In genomic region chrX:52923781-52924241, GRCh38 we compare ENCODE assay signal across 10 cellular contexts. TPM values are rescaled to one million over a fixed set of nuclear protein-coding genes. Genes with fewer than 3 reads are reported as not detected.
DNase-seq lines count a peak whose midpoint lies in the region; ATAC-seq, FAIRE-seq and TF ChIP-seq lines count a peak whose summit lies in the region.
"Had no signal": no experiment of that assay in that cellular context is flagged by ENCODE, and none has a peak within 500 bp of the region (broad histone marks: within the 10 kb centered on the region; RNA-seq: fewer than 3 reads in every experiment).

No MANE protein-coding gene starts in this region.

- H2BK15ac ChIP-seq in neuronal stem cell (ENCODE audit: low read length): no peak overlapping the region

- H2BK120ac ChIP-seq in neuronal stem cell (ENCODE audit: low read depth, low read length): no peak overlapping the region

- CTCF ChIA-PET in GM12878 (lab: Yijun Ruan, JAX): interaction anchor here (0.6 to 3.0 kb wide), 8 partner anchors 10 to 1559 kb away, joined by 3 to 14 read pairs (median 6); no protein-coding TSS in a partner anchor

- SMC1A ChIA-PET in GM12878 (lab: Charles Lee; ENCODE audit: uncharacterized antibody, unreplicated experiment): interaction anchor here (1.0 to 3.4 kb wide), 3 partner anchors 10 to 71 kb away, joined by 3 to 13 read pairs (median 8); no protein-coding TSS in a partner anchor

- no peak for ATAC-seq in natural killer cell treated with Interleukin-12 subunit alpha and Interleukin-12 subunit beta and Interleukin-15 and Interleukin-18, amount 100 ng/mL, for 72 hours
- ATAC-seq in natural killer cell (no peak), HG03439 (IDR thresholded peaks at IDR 0.05; ENCODE audit: unreplicated experiment) (peak; percentile 55), GM12878 (peak; percentile 65)

- H3K9ac ChIP-seq in GM12878 (ENCODE audit: control insufficient read depth, insufficient read depth, low read length): no peak overlapping the region; the same call in 1 of the 2 replicates
- H3K9ac ChIP-seq in neuronal stem cell (ENCODE audit: low read depth, low read length, poor library complexity): no peak overlapping the region

- H4K8ac ChIP-seq in neuronal stem cell (ENCODE audit: low read depth, low read length): no peak overlapping the region

- DNase-seq in natural killer cell treated with Interleukin-12 subunit alpha and Interleukin-12 subunit beta and Interleukin-15 and Interleukin-18, amount 100 ng/mL, for 72 hours (ENCODE audit: low spot score): no peak
- no peak for DNase-seq in natural killer cell
- DNase-seq in GM12878 (ENCODE audit: low read depth, low spot score): peak; percentile 46
- DNase-seq in neuronal stem cell (ENCODE audit: low spot score): no peak
- DNase-seq in suprapubic skin (ENCODE audit: low spot score in 2 of 2): no peak
- no peak for DNase-seq in activated CD4-positive, alpha-beta T cell treated with anti-CD3 and anti-CD28 coated beads, Interleukin-2, amount 50 U/mL, for 48 hours
- no peak for DNase-seq in NCI-H2081 (lab: John Stamatoyannopoulos, UW)
- DNase-seq: CD4-positive, CD25-positive, alpha-beta regulatory T cell had no signal

- TF ChIP-seq EP300 in GM12878 (IDR thresholded peaks at IDR 0.05; ENCODE audit: borderline replicate concordance in 1 of 2, control insufficient read depth in 1 of 2, low read depth in 2 of 2, low read length in 2 of 2): no peak
- no peak for TF ChIP-seq EP300 in suprapubic skin (IDR thresholded peaks at IDR 0.05)

- H3K27me3 Mint-ChIP-seq in natural killer cell treated with Interleukin-12 subunit alpha and Interleukin-12 subunit beta and Interleukin-15 and Interleukin-18, amount 100 ng/mL, for 72 hours: peaks cover 0 to 13% of the 10 kb centered on the region in 2 donors
- peaks cover 0 to 24% of the 10 kb centered on the region in 2 donors for H3K27me3 Mint-ChIP-seq in natural killer cell (ENCODE audit: low read depth in 2 of 2)

- WGBS in GM12878 (ENCODE audit: insufficient coverage, insufficient replicate concordance, low lambda C conversion rate, missing lambda C conversion rate): 33% methylated on average over 4 of the region's 4 CpGs
- WGBS in neuronal stem cell (ENCODE audit: extremely low coverage in 2 of 2, insufficient read length in 2 of 2, insufficient replicate concordance in 1 of 2), 2 donors: no CpG with 5 or more reads among the region's 4 CpGs
- WGBS in suprapubic skin: 56% methylated on average over 4 of the region's 4 CpGs

- H3K4me3 ChIP-seq in GM12878 (peak overlapping the region; percentile 46; the same call in 1 of the 2 replicates), neuronal stem cell (ENCODE audit: low read length in 2 of 2) (no peak overlapping the region), suprapubic skin (no peak overlapping the region)
- H3K4me3 ChIP-seq: pancreas had no signal

- H2AK5ac ChIP-seq in neuronal stem cell (ENCODE audit: low read depth, low read length): no peak overlapping the region

- H2AFZ ChIP-seq in GM12878 (ENCODE audit: control insufficient read depth, low read depth, low read length): no peak overlapping the region
- peak overlapping the region; percentile 11 for H2AFZ ChIP-seq in neuronal stem cell (ENCODE audit: low read length)

- FAIRE-seq in GM12878 (lab: Jason Lieb, UNC): no peak
- FAIRE-seq: pancreas had no signal

- BruUV-seq in GM12878 (replicated peaks; lab: Mats Ljungman, UMichigan): no TSS peak

- in situ Hi-C loops in GM12878 (cut with MboI): no loop called here

- no peaks in the 10 kb centered on the region for H3K79me2 ChIP-seq in GM12878 (ENCODE audit: control insufficient read depth, insufficient read depth, low read length)

- TF ChIP-seq RAD21 in GM12878 (IDR thresholded peaks at IDR 0.05; ENCODE audit: insufficient read depth, low read depth, low read length): no peak

- intact Hi-C loops in natural killer cell (cut with micrococcal nuclease) (no loop called here), GM12878 (cut with micrococcal nuclease; ENCODE audit: unreplicated experiment) (no loop called here)

- H3K27ac ChIP-seq in GM12878 (ENCODE audit: control insufficient read depth, insufficient read depth) (peak overlapping the region; percentile 48), neuronal stem cell (replicated peaks; ENCODE audit: low read length) (no peak overlapping the region), suprapubic skin (no peak overlapping the region)
- H3K27ac ChIP-seq: pancreas had no signal

- TF ChIP-seq POLR2A in GM12878 (IDR thresholded peaks at IDR 0.05; ENCODE audit: low read depth, low read length) (no peak), suprapubic skin (IDR thresholded peaks at IDR 0.05) (no peak)

- H3K79me1 ChIP-seq in neuronal stem cell (ENCODE audit: low read depth, low read length): no peaks in the 10 kb centered on the region

- no peaks in the 10 kb centered on the region; the same call in 2 of the 3 replicates for H3K9me3 ChIP-seq in GM12878 (replicated peaks; ENCODE audit: control insufficient read depth, insufficient read depth, low read length)
- no peaks in the 10 kb centered on the region for H3K9me3 ChIP-seq in neuronal stem cell (replicated peaks in 1 of 2; ENCODE audit: control insufficient read depth in 2 of 2, insufficient read depth in 1 of 2, low read depth in 1 of 2, low read length in 2 of 2)
- H3K9me3 ChIP-seq in suprapubic skin: no peaks in the 10 kb centered on the region
- H3K9me3 ChIP-seq: pancreas had no signal

- no peak overlapping the region for H4K91ac ChIP-seq in neuronal stem cell (ENCODE audit: low read depth, low read length, poor library complexity)

- no peaks in the 10 kb centered on the region for H3K9me3 Mint-ChIP-seq in natural killer cell treated with Interleukin-12 subunit alpha and Interleukin-12 subunit beta and Interleukin-15 and Interleukin-18, amount 100 ng/mL, for 72 hours
- H3K9me3 Mint-ChIP-seq in natural killer cell: no peaks in the 10 kb centered on the region

- H3K18ac ChIP-seq in neuronal stem cell (ENCODE audit: low read length): no peak overlapping the region

- POLR2A ChIA-PET in GM12878 (lab: Charles Lee): interaction anchor here (0.6 to 1.1 kb wide), 3 partner anchors 11 to 760 kb away, joined by 3 read pairs; no protein-coding TSS in a partner anchor

- H3K4ac ChIP-seq in neuronal stem cell (ENCODE audit: low read length): no peak overlapping the region

- no peak overlapping the region for H2BK12ac ChIP-seq in neuronal stem cell (ENCODE audit: low read length)

- no peaks in the 10 kb centered on the region for H4K20me1 ChIP-seq in GM12878 (ENCODE audit: control insufficient read depth, insufficient read depth)

- H3K4me1 Mint-ChIP-seq in natural killer cell treated with Interleukin-12 subunit alpha and Interleukin-12 subunit beta and Interleukin-15 and Interleukin-18, amount 100 ng/mL, for 72 hours (ENCODE audit: low read depth in 2 of 2): peaks cover 13 to 14% of the 10 kb centered on the region in 2 donors
- H3K4me1 Mint-ChIP-seq in natural killer cell: peaks cover 17 to 19% of the 10 kb centered on the region in 2 donors

- no peaks in the 10 kb centered on the region for H3K27me3 ChIP-seq in GM12878 (replicated peaks in 1 of 2; ENCODE audit: control insufficient read depth in 2 of 2, insufficient read depth in 2 of 2, low read length in 1 of 2)
- H3K27me3 ChIP-seq in neuronal stem cell (ENCODE audit: control insufficient read depth in 3 of 3, insufficient read depth in 3 of 3, low read depth in 1 of 3, low read length in 3 of 3): no peaks in the 10 kb centered on the region
- H3K27me3 ChIP-seq in suprapubic skin: no peaks in the 10 kb centered on the region

- no peaks in the 10 kb centered on the region for H3K36me3 Mint-ChIP-seq in natural killer cell treated with Interleukin-12 subunit alpha and Interleukin-12 subunit beta and Interleukin-15 and Interleukin-18, amount 100 ng/mL, for 72 hours
- H3K36me3 Mint-ChIP-seq in natural killer cell: no peaks in the 10 kb centered on the region
- H3K36me3 Mint-ChIP-seq: CD4-positive, CD25-positive, alpha-beta regulatory T cell had no signal

- H3K4me1 ChIP-seq in GM12878 (ENCODE audit: control insufficient read depth, insufficient read depth, low read length) (peaks cover 6% of the 10 kb centered on the region), neuronal stem cell (ENCODE audit: control insufficient read depth in 2 of 2, insufficient read depth in 1 of 2, low read depth in 1 of 2, low read length in 2 of 2) (peaks cover 3 to 4% of the 10 kb centered on the region in 2 donors), suprapubic skin (peaks cover 5% of the 10 kb centered on the region)
- H3K4me1 ChIP-seq: pancreas had no signal

- H2BK5ac ChIP-seq in neuronal stem cell (ENCODE audit: low read length): no peak overlapping the region

- TF ChIP-seq CTCF in natural killer cell (IDR thresholded peaks at IDR 0.05) (no peak), GM12878 (IDR thresholded peaks at IDR 0.05 in 2 of 3, conservative IDR thresholded peaks at IDR 0.05 in 1 of 3; ENCODE audit: control insufficient read depth in 2 of 3, extremely low read depth in 1 of 3, insufficient read depth in 1 of 3, low read depth in 3 of 3, low read length in 3 of 3) (no peak), suprapubic skin (IDR thresholded peaks at IDR 0.05) (no peak)

- no peaks in the 10 kb centered on the region for H3K36me3 ChIP-seq in GM12878 (ENCODE audit: control insufficient read depth in 2 of 2, insufficient read depth in 2 of 2, low read length in 1 of 2)
- H3K36me3 ChIP-seq in neuronal stem cell (replicated peaks in 1 of 2; ENCODE audit: control insufficient read depth in 2 of 2, insufficient read depth in 2 of 2, low read length in 2 of 2): no peaks in the 10 kb centered on the region
- no peaks in the 10 kb centered on the region for H3K36me3 ChIP-seq in suprapubic skin
- H3K36me3 ChIP-seq: pancreas had no signal

- peak overlapping the region; percentile 15 for H3K4me3 Mint-ChIP-seq in natural killer cell treated with Interleukin-12 subunit alpha and Interleukin-12 subunit beta and Interleukin-15 and Interleukin-18, amount 100 ng/mL, for 72 hours
- H3K4me3 Mint-ChIP-seq in natural killer cell: no peak overlapping the region

- no peak overlapping the region for H3K14ac ChIP-seq in neuronal stem cell (ENCODE audit: low read length)

- H3K23ac ChIP-seq in neuronal stem cell (ENCODE audit: low read depth, low read length, poor library complexity): no peak overlapping the region

- no peak overlapping the region for H3K27ac Mint-ChIP-seq in natural killer cell treated with Interleukin-12 subunit alpha and Interleukin-12 subunit beta and Interleukin-15 and Interleukin-18, amount 100 ng/mL, for 72 hours
- no peak overlapping the region for H3K27ac Mint-ChIP-seq in natural killer cell
- H3K27ac Mint-ChIP-seq: CD4-positive, CD25-positive, alpha-beta regulatory T cell had no signal

- H3K4me2 ChIP-seq in GM12878 (ENCODE audit: control insufficient read depth, insufficient read depth) (peak overlapping the region; percentile 3; the same call in 1 of the 2 replicates), neuronal stem cell (ENCODE audit: insufficient read depth, low read length, poor library complexity, severe bottlenecking) (no peak overlapping the region)

- RAD21 ChIA-PET in GM12878 (lab: Charles Lee; ENCODE audit: unreplicated experiment): interaction anchor here (1.1 to 2.0 kb wide), 5 partner anchors 10 to 662 kb away, joined by 3 to 18 read pairs (median 5); no protein-coding TSS in a partner anchor

RNA-seq across cellular contexts. Expression of gene FAM156B, which starts 26.7 kb away (rescaled TPM):
- 10 to 100 TPM in 1 of 2 donors, 1 to 10 TPM in 1; 4.7 to 36.1 TPM for total RNA-seq in natural killer cell treated with Interleukin-12 subunit alpha and Interleukin-12 subunit beta and Interleukin-15 and Interleukin-18, amount 100 ng/mL, for 72 hours
- total RNA-seq in natural killer cell (10 to 100 TPM; 11.2 to 14.3 (median 13.8) TPM), GM12878 (2014; rRNA removed) (21.1 and 25.5 TPM in 2 replicates), GM12878 (2014; rRNA removed; fragmentation: Illumina TruSeq; extraction: Trizol) (10.5 and 13.8 TPM in 2 replicates), GM12878 (2021) (15.8 and 17.0 TPM in 2 replicates), suprapubic skin (100 to 1,000 TPM in 1 of 4 donors, 10 to 100 TPM in 3; 42.5 to 126 (median 48.0) TPM)
- 21.1 and 22.4 TPM in 2 replicates for total RNA-seq in GM12878 (2013; cell fraction: nucleolus; rRNA removed)
- polyA plus RNA-seq in GM12878 (2011; ENCODE audit: low read depth): 14.1 TPM
- polyA plus RNA-seq in GM12878 (2011; rRNA removed) (12.1 and 23.1 TPM in 2 replicates), GM12878 (2014; fragmentation: Illumina TruSeq; extraction: Trizol) (10.4 and 19.8 TPM in 2 replicates), GM12878 (2014; fragmentation: Nextera tagmentation; extraction: Ambion mirVana) (1 to 10 TPM in 1 of 2 experiments, under 1 TPM in 1; 0.53 to 2.4 TPM), GM12878 (2014; rRNA removed) (27.9 and 33.0 TPM in 2 replicates), GM12878 (2016; fragmentation: Nextera tagmentation; extraction: Ambion mirVana) (10 to 100 TPM; 12.9 to 16.6 TPM)
- 60.3 and 66.8 TPM in 2 replicates for polyA plus RNA-seq in GM12878 (2011; cell fraction: cytosol; rRNA removed)
- polyA plus RNA-seq in GM12878 (2011; cell fraction: nucleus; rRNA removed): 133 and 136 TPM in 2 replicates
- 15.7 and 16.1 TPM in 2 replicates for polyA plus RNA-seq in GM12878 (2012)
- 15.6 and 16.9 TPM in 2 replicates for polyA minus RNA-seq in GM12878 (2011; rRNA and poly(A)+ RNA removed)
- polyA minus RNA-seq in GM12878 (2011; cell fraction: cytosol; rRNA and poly(A)+ RNA removed): 2.5 and 7.3 TPM in 2 replicates
- 8.1 and 16.1 TPM in 2 replicates for polyA minus RNA-seq in GM12878 (2011; cell fraction: nucleus; rRNA and poly(A)+ RNA removed)
- 13.4 TPM for polyA plus RNA-seq in neuronal stem cell (2013, experiment 1 of 2)
- 12.1 TPM for polyA plus RNA-seq in neuronal stem cell (2013, experiment 2 of 2)

RNA-seq across cellular contexts. Expression of gene FAM156A, which starts 34.5 kb away (rescaled TPM):
- total RNA-seq in natural killer cell treated with Interleukin-12 subunit alpha and Interleukin-12 subunit beta and Interleukin-15 and Interleukin-18, amount 100 ng/mL, for 72 hours: 10 to 100 TPM; 24.8 to 41.5 TPM
- total RNA-seq in natural killer cell: 10 to 100 TPM; 16.2 to 19.2 (median 18.7) TPM
- total RNA-seq in GM12878 (2013; cell fraction: nucleolus; rRNA removed): 65.4 and 74.7 TPM in 2 replicates
- 12.9 and 14.5 TPM in 2 replicates for total RNA-seq in GM12878 (2014; rRNA removed)
- 10.2 and 11.9 TPM in 2 replicates for total RNA-seq in GM12878 (2014; rRNA removed; fragmentation: Illumina TruSeq; extraction: Trizol)
- total RNA-seq in GM12878 (2021): 13.9 and 16.0 TPM in 2 replicates
- 11.4 TPM for polyA plus RNA-seq in GM12878 (2011; ENCODE audit: low read depth)
- 19.3 and 24.2 TPM in 2 replicates for polyA plus RNA-seq in GM12878 (2011; rRNA removed)
- 18.9 and 24.9 TPM in 2 replicates for polyA plus RNA-seq in GM12878 (2011; cell fraction: cytosol; rRNA removed)
- 82.3 and 111 TPM in 2 replicates for polyA plus RNA-seq in GM12878 (2011; cell fraction: nucleus; rRNA removed)
- polyA plus RNA-seq in GM12878 (2012): 20.5 and 25.0 TPM in 2 replicates
- 14.6 and 16.7 TPM in 2 replicates for polyA plus RNA-seq in GM12878 (2014; fragmentation: Illumina TruSeq; extraction: Trizol)
- polyA plus RNA-seq in GM12878 (2014; fragmentation: Nextera tagmentation; extraction: Ambion mirVana): 1 to 10 TPM; 2.9 to 5.1 TPM
- polyA plus RNA-seq in GM12878 (2014; rRNA removed): 21.6 and 25.2 TPM in 2 replicates
- 10 to 100 TPM; 19.1 to 25.0 TPM for polyA plus RNA-seq in GM12878 (2016; fragmentation: Nextera tagmentation; extraction: Ambion mirVana)
- polyA minus RNA-seq in GM12878 (2011; rRNA and poly(A)+ RNA removed): 4.6 and 6.7 TPM in 2 replicates
- polyA minus RNA-seq in GM12878 (2011; cell fraction: cytosol; rRNA and poly(A)+ RNA removed): 1.0 and 5.2 TPM in 2 replicates
- polyA minus RNA-seq in GM12878 (2011; cell fraction: nucleus; rRNA and poly(A)+ RNA removed): 7.7 and 13.7 TPM in 2 replicates
- polyA plus RNA-seq in neuronal stem cell (2013, experiment 1 of 2): 15.5 TPM
- 16.2 TPM for polyA plus RNA-seq in neuronal stem cell (2013, experiment 2 of 2)
- 10 to 100 TPM; 13.1 to 38.1 (median 24.8) TPM for total RNA-seq in suprapubic skin

RNA-seq across cellular contexts. Expression of gene XAGE3, which starts 55.9 kb away (rescaled TPM):
- total RNA-seq in natural killer cell treated with Interleukin-12 subunit alpha and Interleukin-12 subunit beta and Interleukin-15 and Interleukin-18, amount 100 ng/mL, for 72 hours: not detected
- total RNA-seq in natural killer cell: not detected
- total RNA-seq in GM12878 (2013; cell fraction: nucleolus; rRNA removed): not detected in 2 replicates
- total RNA-seq in GM12878 (2014; rRNA removed): not detected in 2 replicates
- not detected in 2 replicates for total RNA-seq in GM12878 (2014; rRNA removed; fragmentation: Illumina TruSeq; extraction: Trizol)
- not detected in 2 replicates for total RNA-seq in GM12878 (2021)
- polyA plus RNA-seq in GM12878 (2011; ENCODE audit: low read depth): not detected
- polyA plus RNA-seq in GM12878 (2011; rRNA removed): not detected in 2 replicates
- polyA plus RNA-seq in GM12878 (2011; cell fraction: cytosol; rRNA removed): not detected in 2 replicates
- not detected in 2 replicates for polyA plus RNA-seq in GM12878 (2011; cell fraction: nucleus; rRNA removed)
- not detected in 2 replicates for polyA plus RNA-seq in GM12878 (2012)
- not detected in 2 replicates for polyA plus RNA-seq in GM12878 (2014; fragmentation: Illumina TruSeq; extraction: Trizol)
- not detected for polyA plus RNA-seq in GM12878 (2014; fragmentation: Nextera tagmentation; extraction: Ambion mirVana)
- not detected in 2 replicates for polyA plus RNA-seq in GM12878 (2014; rRNA removed)
- polyA plus RNA-seq in GM12878 (2016; fragmentation: Nextera tagmentation; extraction: Ambion mirVana): not detected
- not detected in 2 replicates for polyA minus RNA-seq in GM12878 (2011; rRNA and poly(A)+ RNA removed)
- polyA minus RNA-seq in GM12878 (2011; cell fraction: cytosol; rRNA and poly(A)+ RNA removed): not detected in 2 replicates
- polyA minus RNA-seq in GM12878 (2011; cell fraction: nucleus; rRNA and poly(A)+ RNA removed): not detected in 2 replicates
- 0.11 TPM for polyA plus RNA-seq in neuronal stem cell (2013, experiment 1 of 2)
- polyA plus RNA-seq in neuronal stem cell (2013, experiment 2 of 2): 0.11 TPM
- not detected for total RNA-seq in suprapubic skin
- total RNA-seq: CD4-positive, CD25-positive, alpha-beta regulatory T cell; pancreas had no signal
- polyA plus RNA-seq: CD4-positive, CD25-positive, alpha-beta regulatory T cell; pancreas had no signal

Comparison
In these comparisons a context has a peak if more than half of its experiments do, and no peak if none do; other contexts are left out.
1. ATAC-seq: peak in HG03439 (single experiment) and GM12878 (single experiment); none in natural killer cell treated with Interleukin-12 subunit alpha and Interleukin-12 subunit beta and Interleukin-15 and Interleukin-18, amount 100 ng/mL, for 72 hours (0 of 2) and natural killer cell (0 of 3).